In the genomic region with DNA sequence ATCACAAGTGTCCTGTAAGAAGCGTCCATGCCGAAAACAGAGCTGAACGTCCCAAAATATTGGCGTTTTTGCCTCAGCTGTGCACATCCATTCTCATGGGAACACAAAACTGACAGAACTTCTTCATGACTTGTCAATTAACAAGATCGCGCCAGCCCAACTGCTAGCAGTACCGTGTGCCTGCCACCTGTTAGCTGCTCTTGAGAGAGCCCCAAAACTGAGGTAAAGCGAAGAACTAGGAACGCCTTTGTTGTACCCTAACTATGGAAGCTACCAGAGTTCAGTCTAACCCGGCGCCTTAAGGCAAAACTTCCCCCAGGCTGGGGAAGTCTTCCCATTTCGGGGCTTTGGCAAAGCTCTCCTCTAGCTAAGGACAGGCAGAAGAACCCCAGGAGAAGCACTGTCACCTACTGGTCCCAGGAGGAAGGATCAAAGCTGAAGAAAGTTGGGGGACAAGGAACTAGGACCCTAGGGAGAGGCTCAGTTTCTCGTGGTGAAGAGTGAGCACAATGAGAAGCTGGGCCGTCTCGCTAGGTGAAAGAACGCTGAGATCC, we compare ENCODE assay signal across 8 cellular contexts. TPM values are rescaled to one million over a fixed set of nuclear protein-coding genes. Genes with fewer than 3 reads are reported as not detected.
A peak's percentile ranks its signal among the peaks of the same experiment; 100 is the strongest.
DNase-seq lines count a peak whose midpoint lies in the region; ATAC-seq lines count a peak whose summit lies in the region.

No MANE protein-coding gene starts in this region.

- H3K9ac ChIP-seq in muscle layer of colon (ENCODE audit: low read length) = peak overlapping the region; percentile 72

- ATAC-seq in HG02870 (IDR thresholded peaks at IDR 0.05; ENCODE audit: unreplicated experiment) (peak; percentile 11), T-cell (replicated peaks in 1 of 4) (peak in 1 of 4 experiments; percentile 7)

- peak; percentile 19 for DNase-seq in NCI-H2227 (lab: John Stamatoyannopoulos, UW; ENCODE audit: unreplicated experiment)
- DNase-seq in NCI-H2227 treated with DMSO at 0.1 percent for 48 hours (lab: John Stamatoyannopoulos, UW) = no peak
- DNase-seq in T-cell = peak in 23 of 34 experiments; percentile 3 to 35 (median 23)
- DNase-seq in epidermal melanocyte (ENCODE audit: insufficient read length, low spot score) = no peak
- no peak for DNase-seq in NCI-H446 treated with DMSO at 0.1 percent for 48 hours (lab: John Stamatoyannopoulos, UW)

- 8 to 9% methylated on average over 16 of the region's 16 CpGs for WGBS in ectodermal cell, 2 experiments

- POLR2A ChIA-PET in T-cell (lab: Charles Lee) = interaction anchor here (0.5 to 0.6 kb wide), 2 partner anchors 156 to 310 kb away, joined by 3 to 5 read pairs; no protein-coding TSS in a partner anchor

- no peaks in the 10 kb centered on the region for H3K36me3 Mint-ChIP-seq in T-cell

- H3K9me3 ChIP-seq in ectodermal cell (ENCODE audit: control insufficient read depth, low read length) (no peaks in the 10 kb centered on the region), muscle layer of colon (ENCODE audit: low read length) (no peaks in the 10 kb centered on the region)

- H3K4me3 ChIP-seq in ectodermal cell (ENCODE audit: insufficient read depth, low read depth, low read length) (peak overlapping the region; percentile 59), muscle layer of colon (ENCODE audit: low read depth in 1 of 2, low read length in 2 of 2) (peak overlapping the region; percentile 67 to 94)

- H3K36me3 ChIP-seq in ectodermal cell (ENCODE audit: control insufficient read depth, insufficient read depth, low read length) (no peaks in the 10 kb centered on the region), muscle layer of colon (ENCODE audit: insufficient read depth, low read length) (no peaks in the 10 kb centered on the region)

- peak overlapping the region; percentile 95 for H3K4me3 Mint-ChIP-seq in T-cell

- no peaks in the 10 kb centered on the region for H3K27me3 ChIP-seq in ectodermal cell (ENCODE audit: control insufficient read depth, insufficient read depth, low read length, poor library complexity, severe bottlenecking)
- H3K27me3 ChIP-seq in muscle layer of colon (ENCODE audit: control insufficient read depth in 1 of 2, insufficient read depth in 2 of 2, low read length in 2 of 2) = no peaks in the 10 kb centered on the region

- H3K27ac Mint-ChIP-seq in T-cell = peak overlapping the region; percentile 89 to 94

- H3K27ac ChIP-seq in ectodermal cell (ENCODE audit: insufficient read depth, low read depth, low read length, poor library complexity, severe bottlenecking) = peak overlapping the region; percentile 81
- H3K27ac ChIP-seq in muscle layer of colon (ENCODE audit: low read depth, low read length) = peak overlapping the region; percentile 80

- H3K4me1 Mint-ChIP-seq in T-cell = peaks cover 46 to 51% (median 51%) of the 10 kb centered on the region in 3 donors

- H3K4me1 ChIP-seq in ectodermal cell (ENCODE audit: control insufficient read depth, insufficient read depth, low read length) (peaks cover 6% of the 10 kb centered on the region), muscle layer of colon (ENCODE audit: insufficient read depth, low read length) (peaks cover 14% of the 10 kb centered on the region)

- H3K27me3 Mint-ChIP-seq in T-cell = peaks cover 0 to 2% of the 10 kb centered on the region in 2 donors

- CTCF ChIA-PET in T-cell (lab: Charles Lee) = interaction anchor here (0.5 to 1.1 kb wide), 4 partner anchors 80 to 880 kb away, joined by 3 to 9 read pairs (median 4); no protein-coding TSS in a partner anchor

- H3K9me3 Mint-ChIP-seq in T-cell = no peaks in the 10 kb centered on the region

RNA-seq across cellular contexts. Expression of gene EYA3, which starts 0.7 kb away (rescaled TPM):
- 10 to 100 TPM; 15.0 to 20.2 (median 16.7) TPM for total RNA-seq in T-cell
- 32.1 TPM for polyA plus RNA-seq in ectodermal cell (2013, experiment 1 of 4)
- polyA plus RNA-seq in ectodermal cell (2013, experiment 2 of 4) = 30.9 TPM
- 24.0 TPM for polyA plus RNA-seq in ectodermal cell (2013, experiment 3 of 4)
- polyA plus RNA-seq in ectodermal cell (2013, experiment 4 of 4) = 26.4 TPM

Comparison
In these comparisons a context has a peak if more than half of its experiments do, and no peak if none do; other contexts are left out.
1. DNase-seq: peak in NCI-H2227 (single experiment) and T-cell (23 of 34); none in NCI-H2227 treated with DMSO at 0.1 percent for 48 hours (single experiment), epidermal melanocyte (single experiment) and NCI-H446 treated with DMSO at 0.1 percent for 48 hours (single experiment).